1 cellular context compared by ENCODE assay signal in genomic region chr10:104059364-104059763, GRCh38.
TF ChIP-seq lines count a peak whose summit lies in the region.

No MANE protein-coding gene starts in this region.

TF ChIP-seq in H1, 55 proteins besides CTCF, POLR2A, EP300 and RAD21:
- TF ChIP-seq RXRA (IDR thresholded peaks at IDR 0.05; ENCODE audit: insufficient read depth, low read depth, low read length) (no peak), TBP (IDR thresholded peaks at IDR 0.05; ENCODE audit: low read depth, low read length) (0 out of 2 replicates have a peak, but pooled peaks have one; percentile 25), EGR1 (IDR thresholded peaks at IDR 0.05; ENCODE audit: borderline replicate concordance, low read depth, low read length) (no peak), USF2 (IDR thresholded peaks at IDR 0.05; ENCODE audit: low read length) (no peak), CHD2 (IDR thresholded peaks at IDR 0.05; ENCODE audit: low read length) (no peak), CHD1 (IDR thresholded peaks at IDR 0.05; ENCODE audit: low read depth, low read length) (no peak), RBBP5 (IDR thresholded peaks at IDR 0.05; ENCODE audit: borderline replicate concordance, low read depth, low read length) (no peak), SP4 (IDR thresholded peaks at IDR 0.05; ENCODE audit: low read length) (no peak), BACH1 (IDR thresholded peaks at IDR 0.05; ENCODE audit: low read length) (peak; percentile 99), SP1 (IDR thresholded peaks at IDR 0.05; ENCODE audit: low read depth, low read length) (no peak), EZH2 (IDR thresholded peaks at IDR 0.05; ENCODE audit: low read depth, low read length, severe bottlenecking) (no peak), CBX5 (IDR thresholded peaks at IDR 0.05; ENCODE audit: low read depth, low read length) (no peak), CREB1 (IDR thresholded peaks at IDR 0.05) (no peak), TCF12 (IDR thresholded peaks at IDR 0.05; ENCODE audit: low read depth, low read length) (no peak), FOSL1 (IDR thresholded peaks at IDR 0.05; ENCODE audit: insufficient read depth, low read depth, low read length) (no peak), POU5F1 (IDR thresholded peaks at IDR 0.05; ENCODE audit: low read depth, low read length) (no peak), RFX5 (IDR thresholded peaks at IDR 0.05; ENCODE audit: borderline replicate concordance, low read depth, low read length) (no peak), TAF7 (optimal IDR thresholded peaks at IDR 0.05; ENCODE audit: borderline replicate concordance, low read depth, low read length) (no peak), MAFK (IDR thresholded peaks at IDR 0.05; ENCODE audit: low read depth, low read length) (peak; percentile 98), CEBPB (IDR thresholded peaks at IDR 0.05; ENCODE audit: low read depth, low read length) (no peak), HDAC2 (IDR thresholded peaks at IDR 0.05; ENCODE audit: borderline replicate concordance in 1 of 2, low read depth in 2 of 2, low read length in 2 of 2) (no peak), MAX (IDR thresholded peaks at IDR 0.05) (peak; percentile 48; the same call in 1 of the 2 replicates), YY1 (IDR thresholded peaks at IDR 0.05; ENCODE audit: low read depth, low read length) (no peak), RNF2 (IDR thresholded peaks at IDR 0.05; ENCODE audit: borderline replicate concordance, low read depth, low read length, missing control alignments, poor library complexity, severe bottlenecking) (no peak)
